9 cellular contexts compared by ENCODE assay signal in the genomic region with DNA sequence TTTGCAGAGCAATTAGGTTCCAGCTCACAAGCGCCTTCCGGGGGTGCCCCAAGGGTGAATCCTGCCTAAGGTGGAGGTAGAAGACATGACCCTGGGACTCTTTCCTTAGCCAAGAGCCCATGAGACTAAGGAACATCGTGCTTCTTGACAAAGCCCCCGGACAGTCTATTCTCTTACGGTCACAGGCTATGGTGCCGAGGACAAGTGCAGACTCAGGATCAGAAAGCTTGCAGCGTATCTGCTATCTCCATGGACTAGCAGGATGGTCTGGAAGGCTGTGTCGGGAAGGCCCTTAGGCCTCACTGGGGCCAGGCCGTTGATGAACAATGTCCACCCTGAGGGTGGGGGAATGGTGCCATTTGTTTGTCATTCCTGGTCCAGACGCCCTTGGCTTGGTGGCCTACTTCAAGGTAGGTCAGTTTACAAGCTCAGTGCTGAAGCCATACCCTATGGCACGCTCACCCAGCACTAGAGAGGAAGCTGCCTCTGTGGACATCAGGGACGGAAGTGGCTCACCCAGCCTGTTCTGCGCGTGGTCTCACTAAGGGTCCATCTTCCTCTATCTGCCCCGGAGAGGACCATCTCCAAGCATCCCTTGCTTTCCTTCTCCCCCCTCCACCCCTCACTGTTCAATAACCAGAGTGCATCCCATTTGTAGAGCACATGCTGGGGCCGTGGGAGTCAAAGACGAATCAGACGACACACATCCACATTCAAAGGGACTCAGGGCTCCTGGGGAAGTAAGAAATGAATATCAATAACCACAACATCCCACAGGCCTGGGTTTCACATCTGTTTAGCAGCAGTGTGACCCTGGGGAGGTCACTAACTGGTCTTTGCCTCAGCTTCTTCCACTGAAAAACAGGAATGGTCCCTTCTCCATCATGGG. TPM values are rescaled to one million over a fixed set of nuclear protein-coding genes. Genes with fewer than 3 reads are reported as not detected.
DNase-seq lines count a peak whose midpoint lies in the region; ATAC-seq, FAIRE-seq and TF ChIP-seq lines count a peak whose summit lies in the region.
"Had no signal": no experiment of that assay in that cellular context is flagged by ENCODE, and none has a peak within 500 bp of the region (broad histone marks: within the 10 kb centered on the region; RNA-seq: fewer than 3 reads in every experiment).

No MANE protein-coding gene starts in this region.

- no peak for TF ChIP-seq CTCF in mucosa of descending colon (IDR thresholded peaks at IDR 0.05)
- TF ChIP-seq CTCF in D721Med (IDR thresholded peaks at IDR 0.05; ENCODE audit: insufficient read depth, missing control alignments): no peak
- no peak for TF ChIP-seq CTCF in coronary artery (IDR thresholded peaks at IDR 0.05)

- intact Hi-C loops in mucosa of descending colon (cut with DNase I, micrococcal nuclease): no loop called here

- CTCF ChIA-PET in CD8-positive, alpha-beta memory T cell (lab: Charles Lee): no interaction called here

- no peaks in the 10 kb centered on the region for H3K4me1 ChIP-seq in CD8-positive, alpha-beta memory T cell (ENCODE audit: insufficient read depth, low read length)
- H3K4me1 ChIP-seq in mucosa of descending colon (ENCODE audit: low read depth): no peaks in the 10 kb centered on the region

- no peaks in the 10 kb centered on the region for H3K27me3 ChIP-seq in CD8-positive, alpha-beta memory T cell (ENCODE audit: insufficient read depth, low read length, poor library complexity, severe bottlenecking)

- H3K4me1 Mint-ChIP-seq in CD8-positive, alpha-beta memory T cell: peaks cover 11 to 20% (median 11%) of the 10 kb centered on the region in 3 donors
- peaks cover 14% of the 10 kb centered on the region for H3K4me1 Mint-ChIP-seq in T-helper 17 cell

- no peaks in the 10 kb centered on the region for H3K27me3 Mint-ChIP-seq in CD8-positive, alpha-beta memory T cell
- no peaks in the 10 kb centered on the region for H3K27me3 Mint-ChIP-seq in T-helper 17 cell

- DNase-seq in CD8-positive, alpha-beta memory T cell: peak in 1 of 5 donors; percentile 37
- DNase-seq in T-helper 17 cell: no peak
- no peak for DNase-seq in mucosa of descending colon
- no peak for DNase-seq in D721Med (ENCODE audit: insufficient read length, low spot score)
- DNase-seq in NOMO-1 (lab: John Stamatoyannopoulos, UW; ENCODE audit: unreplicated experiment in 2 of 2): no peak
- DNase-seq in NCI-H2029 (lab: John Stamatoyannopoulos, UW): no peak
- DNase-seq in coronary artery (ENCODE audit: low spot score): no peak
- DNase-seq: GF-D8 had no signal

- no peak overlapping the region for H3K4me3 ChIP-seq in CD8-positive, alpha-beta memory T cell (ENCODE audit: low read length)
- no peak overlapping the region for H3K4me3 ChIP-seq in mucosa of descending colon
- no peak overlapping the region for H3K4me3 ChIP-seq in coronary artery

- H3K27ac Mint-ChIP-seq in CD8-positive, alpha-beta memory T cell: peak overlapping the region in 7 of 8 donors; percentile 58 to 92 (median 78)
- peak overlapping the region; percentile 92 for H3K27ac Mint-ChIP-seq in T-helper 17 cell

- no peak overlapping the region for H3K27ac ChIP-seq in CD8-positive, alpha-beta memory T cell (ENCODE audit: low read depth, low read length)
- H3K27ac ChIP-seq in coronary artery: no peak overlapping the region

- peaks cover 0 to 30% (median 7%) of the 10 kb centered on the region in 3 donors for H3K36me3 Mint-ChIP-seq in CD8-positive, alpha-beta memory T cell
- H3K36me3 Mint-ChIP-seq in T-helper 17 cell (ENCODE audit: low read depth): peaks cover 3% of the 10 kb centered on the region

- FAIRE-seq in D721Med (lab: Jason Lieb, UNC): no peak

- POLR2A ChIA-PET in CD8-positive, alpha-beta memory T cell (lab: Charles Lee): no interaction called here

- ATAC-seq in GM21423 (IDR thresholded peaks at IDR 0.05; ENCODE audit: unreplicated experiment) (peak; percentile 43), T-helper 17 cell (no peak), mucosa of descending colon (peak; percentile 19)

- no peaks in the 10 kb centered on the region for H3K36me3 ChIP-seq in CD8-positive, alpha-beta memory T cell (ENCODE audit: insufficient read depth, low read length)
- no peaks in the 10 kb centered on the region for H3K36me3 ChIP-seq in mucosa of descending colon (ENCODE audit: low read depth)

- no peaks in the 10 kb centered on the region for H3K9me3 Mint-ChIP-seq in CD8-positive, alpha-beta memory T cell

- H3K9me3 ChIP-seq in CD8-positive, alpha-beta memory T cell (ENCODE audit: low read length): no peaks in the 10 kb centered on the region
- H3K9me3 ChIP-seq in T-helper 17 cell (ENCODE audit: control insufficient read depth, low read length, poor library complexity, severe bottlenecking) (no peaks in the 10 kb centered on the region), mucosa of descending colon (no peaks in the 10 kb centered on the region)

- H3K4me3 Mint-ChIP-seq in CD8-positive, alpha-beta memory T cell: no peak overlapping the region
- no peak overlapping the region for H3K4me3 Mint-ChIP-seq in T-helper 17 cell

RNA-seq across cellular contexts. Expression of gene IQSEC3, which starts 45.0 kb away (rescaled TPM):
- total RNA-seq in CD8-positive, alpha-beta memory T cell: under 1 TPM; 0.53 to 0.88 TPM
- polyA plus RNA-seq in CD8-positive, alpha-beta memory T cell: not detected
- under 1 TPM; 0.29 to 0.60 TPM for total RNA-seq in T-helper 17 cell
- total RNA-seq in mucosa of descending colon: 1 to 10 TPM in 2 of 3 donors, under 1 TPM in 1; 0.23 to 2.3 (median 1.1) TPM
